In the genomic region with DNA sequence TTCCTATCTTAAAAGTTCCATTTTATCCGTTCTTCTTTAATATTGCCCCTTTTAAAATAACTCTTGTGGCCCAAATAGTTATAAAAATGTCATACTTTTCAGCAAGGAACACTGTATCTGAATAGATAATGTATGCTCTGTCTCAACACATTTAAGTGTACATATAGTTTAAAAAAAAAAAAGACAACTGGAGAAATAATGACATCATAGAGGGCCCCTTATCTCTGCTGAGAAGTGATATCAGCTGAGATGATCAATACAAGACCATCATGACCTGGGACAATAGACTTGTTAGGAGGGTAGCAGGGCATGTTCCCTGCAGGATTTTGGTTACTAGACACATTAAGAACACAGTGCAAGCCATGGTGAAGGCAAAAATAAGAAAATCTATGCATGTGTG, we compare ENCODE assay signal across 23 cellular contexts.
A peak's percentile ranks its signal among the peaks of the same experiment; 100 is the strongest.
DNase-seq lines count a peak whose midpoint lies in the region; ATAC-seq, FAIRE-seq and TF ChIP-seq lines count a peak whose summit lies in the region.
"Had no signal": no experiment of that assay in that cellular context is flagged by ENCODE, and none has a peak within 500 bp of the region (broad histone marks: within the 10 kb centered on the region; RNA-seq: fewer than 3 reads in every experiment).

No MANE protein-coding gene starts in this region.

- H3K4me3 ChIP-seq in astrocyte (ENCODE audit: insufficient read depth, low read depth, low read length) (no peak overlapping the region), neural progenitor cell (no peak overlapping the region), left lung (no peak overlapping the region)
- H3K4me3 ChIP-seq: GM23338 had no signal

- no peak overlapping the region for H3K4me2 ChIP-seq in astrocyte (ENCODE audit: low read length)
- no peak overlapping the region for H3K4me2 ChIP-seq in neural progenitor cell
- H3K4me2 ChIP-seq: GM23338 had no signal

- DNase-seq in NCI-H82 (lab: John Stamatoyannopoulos, UW) (peak; percentile 7), NCI-H82 treated with DMSO at 0.1 percent for 48 hours (lab: John Stamatoyannopoulos, UW; ENCODE audit: unreplicated experiment) (no peak), astrocyte (ENCODE audit: low read depth) (no peak), neural progenitor cell (ENCODE audit: low spot score) (no peak), dedifferentiated amniotic fluid mesenchymal stem cell (ENCODE audit: extremely low spot score) (no peak), left lung (no peak)
- DNase-seq: ACHN; AML-193; C1 segment of cervical spinal cord; Calu3; CD4-positive, alpha-beta memory T cell; COR-L47; DMS53; DMS79 treated with DMSO at 0.1 percent for 48 hours; GF-D8; H9; HFFc6 had no signal

- no peak for ATAC-seq in left lung
- ATAC-seq: GM23338, HCT116 had no signal

- H2AFZ ChIP-seq in astrocyte (ENCODE audit: low read depth, low read length): no peak overlapping the region
- no peak overlapping the region for H2AFZ ChIP-seq in neural progenitor cell (replicated peaks)
- H2AFZ ChIP-seq: GM23338 had no signal

- H4K20me1 ChIP-seq in astrocyte (ENCODE audit: insufficient read depth, low read length) (no peaks in the 10 kb centered on the region), neural progenitor cell (ENCODE audit: low read depth) (no peaks in the 10 kb centered on the region)

- H3K9me3 Mint-ChIP-seq in astrocyte (ENCODE audit: unreplicated experiment) (no peaks in the 10 kb centered on the region), neural progenitor cell (no peaks in the 10 kb centered on the region)
- H3K9me3 Mint-ChIP-seq: GM23338, H9, HFFc6 had no signal

- intact Hi-C loops in left lung (cut with DNase I): no loop called here

- H3K27me3 Mint-ChIP-seq in astrocyte (ENCODE audit: low read depth, unreplicated experiment): no peaks in the 10 kb centered on the region
- H3K27me3 Mint-ChIP-seq in neural progenitor cell (ENCODE audit: insufficient read depth, low read depth): no peaks in the 10 kb centered on the region
- H3K27me3 Mint-ChIP-seq: CD4-positive, alpha-beta memory T cell had no signal

- no peak for FAIRE-seq in astrocyte (lab: Jason Lieb, UNC)
- FAIRE-seq: A204.1, GM12891, GM18507 had no signal

- H3K9ac ChIP-seq in astrocyte (ENCODE audit: low read length) (no peak overlapping the region), neural progenitor cell (peak overlapping the region; percentile 14)

- no peaks in the 10 kb centered on the region for H3K9me3 ChIP-seq in astrocyte (ENCODE audit: insufficient read depth, low read depth, low read length)
- no peaks in the 10 kb centered on the region for H3K9me3 ChIP-seq in neural progenitor cell (ENCODE audit: low read depth)
- H3K9me3 ChIP-seq in left lung: no peaks in the 10 kb centered on the region

- H3K4me1 Mint-ChIP-seq in astrocyte (ENCODE audit: low read depth, unreplicated experiment) (no peaks in the 10 kb centered on the region), neural progenitor cell (no peaks in the 10 kb centered on the region)
- H3K4me1 Mint-ChIP-seq: GM23338, H9 had no signal

- peaks cover 5% of the 10 kb centered on the region for H3K36me3 Mint-ChIP-seq in astrocyte (ENCODE audit: low read depth, unreplicated experiment)
- no peaks in the 10 kb centered on the region for H3K36me3 Mint-ChIP-seq in neural progenitor cell

- H3K79me2 ChIP-seq in astrocyte (ENCODE audit: insufficient read depth, low read length) (no peaks in the 10 kb centered on the region), neural progenitor cell (ENCODE audit: low read depth) (no peaks in the 10 kb centered on the region)

- H3K4me3 Mint-ChIP-seq in astrocyte (ENCODE audit: unreplicated experiment): peak overlapping the region; percentile 18
- no peak overlapping the region for H3K4me3 Mint-ChIP-seq in neural progenitor cell
- H3K4me3 Mint-ChIP-seq: CD4-positive, alpha-beta memory T cell; GM23338; H9; HFFc6 had no signal

- H3F3A ChIP-seq in neural progenitor cell (ENCODE audit: low read depth): no peaks in the 10 kb centered on the region

- H3K27ac ChIP-seq in astrocyte (ENCODE audit: low read depth, low read length) (no peak overlapping the region), neural progenitor cell (no peak overlapping the region), left lung (no peak overlapping the region)
- H3K27ac ChIP-seq: 22Rv1 had no signal

- H3K27ac Mint-ChIP-seq in astrocyte (ENCODE audit: unreplicated experiment) (no peak overlapping the region), neural progenitor cell (no peak overlapping the region)
- H3K27ac Mint-ChIP-seq: GM23338, H9, HFFc6 had no signal

- H3K36me3 ChIP-seq in astrocyte (ENCODE audit: insufficient read depth, low read length) (peaks cover 4% of the 10 kb centered on the region), neural progenitor cell (no peaks in the 10 kb centered on the region), left lung (peaks cover 0 to 65% of the 10 kb centered on the region in 2 donors)

- no peaks in the 10 kb centered on the region for H3K27me3 ChIP-seq in astrocyte (ENCODE audit: insufficient read depth, low read length)
- H3K27me3 ChIP-seq in neural progenitor cell: no peaks in the 10 kb centered on the region
- no peaks in the 10 kb centered on the region for H3K27me3 ChIP-seq in left lung

- TF ChIP-seq CTCF in astrocyte (IDR thresholded peaks at IDR 0.05; ENCODE audit: insufficient read depth, low read depth, low read length) (no peak), neural progenitor cell (IDR thresholded peaks at IDR 0.05) (no peak), left lung (IDR thresholded peaks at IDR 0.05) (no peak)

- H3K4me1 ChIP-seq in astrocyte (ENCODE audit: insufficient read depth, low read length): no peaks in the 10 kb centered on the region
- no peaks in the 10 kb centered on the region for H3K4me1 ChIP-seq in neural progenitor cell
- H3K4me1 ChIP-seq in left lung: no peaks in the 10 kb centered on the region
